Comparison of ENCODE assay signal across 9 cellular contexts in genomic region chr20:49630396-49630951, GRCh38.
A peak's percentile ranks its signal among the peaks of the same experiment; 100 is the strongest.
DNase-seq lines count a peak whose midpoint lies in the region; ATAC-seq and TF ChIP-seq lines count a peak whose summit lies in the region.
"Had no signal": no experiment of that assay in that cellular context is flagged by ENCODE, and none has a peak within 500 bp of the region (broad histone marks: within the 10 kb centered on the region; RNA-seq: fewer than 3 reads in every experiment).

No MANE protein-coding gene starts in this region.

- no peaks in the 10 kb centered on the region for H3K27me3 ChIP-seq in OCI-LY1 (ENCODE audit: insufficient read depth, low read length)

- H4K20me1 ChIP-seq in OCI-LY1 (ENCODE audit: insufficient read depth, low read length), result no peaks in the 10 kb centered on the region

- H3K4me2 ChIP-seq in OCI-LY1 (ENCODE audit: low read length), result peak overlapping the region; percentile 59

- peaks cover 27% of the 10 kb centered on the region for H3K36me3 ChIP-seq in OCI-LY1 (ENCODE audit: insufficient read depth, low read length)

- peak overlapping the region; percentile 53 for H3K27ac Mint-ChIP-seq in stimulated activated naive B cell treated with anti-CD40 and anti-IgM and Interleukin-4, amounts not matched to agents 10 μg/mL and 1 μg/mL and 100 μg/mL, for 72 hours

- peaks cover 34 to 51% of the 10 kb centered on the region in 2 donors for H3K4me1 Mint-ChIP-seq in stimulated activated naive B cell treated with anti-CD40 and anti-IgM and Interleukin-4, amounts not matched to agents 10 μg/mL and 1 μg/mL and 100 μg/mL, for 72 hours

- H3K9me2 ChIP-seq in OCI-LY1 (ENCODE audit: low read depth, low read length), result no peaks in the 10 kb centered on the region

- H3K9me3 ChIP-seq in OCI-LY1 (ENCODE audit: low read length), result peaks cover 7% of the 10 kb centered on the region

- peak; percentile 84 for ATAC-seq in HG02759 (IDR thresholded peaks at IDR 0.05; ENCODE audit: unreplicated experiment)
- peak; percentile 77 to 82 for ATAC-seq in stimulated activated naive B cell treated with anti-CD40 and anti-IgM and Interleukin-4, amounts not matched to agents 10 μg/mL and 1 μg/mL and 100 μg/mL, for 72 hours (replicated peaks)

- peaks cover 7 to 15% of the 10 kb centered on the region in 2 donors for H3K27me3 Mint-ChIP-seq in stimulated activated naive B cell treated with anti-CD40 and anti-IgM and Interleukin-4, amounts not matched to agents 10 μg/mL and 1 μg/mL and 100 μg/mL, for 72 hours

- no peak overlapping the region for H2AFZ ChIP-seq in OCI-LY1 (ENCODE audit: low read length)

- H3F3A ChIP-seq in OCI-LY1 (ENCODE audit: insufficient read depth, low read length), result peaks cover 14% of the 10 kb centered on the region

- H3K79me2 ChIP-seq in OCI-LY1 (ENCODE audit: insufficient read depth, low read length), result no peaks in the 10 kb centered on the region

- no peak for TF ChIP-seq CTCF in OCI-LY1 (IDR thresholded peaks at IDR 0.05; ENCODE audit: low read length)

- peak overlapping the region; percentile 25 for H3K4me3 ChIP-seq in OCI-LY1 (ENCODE audit: low read depth, low read length, poor library complexity, severe bottlenecking)

- H3K9ac ChIP-seq in OCI-LY1 (ENCODE audit: low read length), result peak overlapping the region; percentile 52

- peaks cover 0 to 1% of the 10 kb centered on the region in 2 donors for H3K9me3 Mint-ChIP-seq in stimulated activated naive B cell treated with anti-CD40 and anti-IgM and Interleukin-4, amounts not matched to agents 10 μg/mL and 1 μg/mL and 100 μg/mL, for 72 hours

- H3K4me3 Mint-ChIP-seq in stimulated activated naive B cell treated with anti-CD40 and anti-IgM and Interleukin-4, amounts not matched to agents 10 μg/mL and 1 μg/mL and 100 μg/mL, for 72 hours, result peak overlapping the region; percentile 33 to 43

- peak overlapping the region; percentile 97 for H3K27ac ChIP-seq in OCI-LY1 (ENCODE audit: low read depth, low read length, poor library complexity, severe bottlenecking)

- H3K36me3 Mint-ChIP-seq in stimulated activated naive B cell treated with anti-CD40 and anti-IgM and Interleukin-4, amounts not matched to agents 10 μg/mL and 1 μg/mL and 100 μg/mL, for 72 hours, result peaks cover 37 to 56% of the 10 kb centered on the region in 2 donors

- DNase-seq in GM19238 (ENCODE audit: insufficient read length, low spot score) (peak; percentile 35), kidney tubule cell (ENCODE audit: low spot score) (no peak), NCI-H1048 (lab: John Stamatoyannopoulos, UW) (no peak), SIG-M5 (lab: John Stamatoyannopoulos, UW) (no peak)
- DNase-seq in stimulated activated naive B cell treated with anti-CD40 and anti-IgM and Interleukin-4, amounts not matched to agents 10 μg/mL and 1 μg/mL and 100 μg/mL, for 72 hours, result peak; percentile 33
- DNase-seq: activated CD4-positive, alpha-beta T cell treated with anti-CD3 and anti-CD28 coated beads, Interleukin-2, amount 50 U/mL, for 1 hour; islet precursor cell had no signal

- H3K4me1 ChIP-seq in OCI-LY1 (ENCODE audit: insufficient read depth, low read length, severe bottlenecking), result peaks cover 85% of the 10 kb centered on the region

Comparison
In these comparisons a context has a peak if more than half of its experiments do, and no peak if none do; other contexts are left out.
1. DNase-seq: peak in GM19238 (single experiment) and stimulated activated naive B cell treated with anti-CD40 and anti-IgM and Interleukin-4, amounts not matched to agents 10 μg/mL and 1 μg/mL and 100 μg/mL, for 72 hours (single experiment); none in kidney tubule cell (single experiment), NCI-H1048 (single experiment) and SIG-M5 (single experiment).